ENCODE assay signal across 29 cellular contexts in the genomic region with DNA sequence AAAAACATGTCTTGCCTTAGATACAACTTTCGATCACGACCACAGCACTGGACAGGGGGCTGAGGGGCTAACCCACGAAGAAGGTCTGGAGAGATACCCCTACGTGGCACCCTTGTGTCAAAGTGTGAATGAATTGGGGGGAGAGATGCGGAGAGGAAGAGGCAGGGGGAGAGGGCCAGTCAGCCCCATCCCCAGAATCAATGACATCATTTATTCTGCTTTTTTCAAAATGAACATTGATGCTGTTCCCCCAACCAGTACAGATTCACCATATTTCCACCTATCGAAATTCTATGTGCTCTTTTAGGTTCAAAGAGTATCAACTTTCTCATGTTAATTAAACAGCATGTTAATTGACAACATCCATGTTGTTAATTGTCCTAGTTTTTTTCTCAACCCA.
"Had no signal": no experiment of that assay in that cellular context is flagged by ENCODE, and none has a peak within 500 bp of the region (broad histone marks: within the 10 kb centered on the region; RNA-seq: fewer than 3 reads in every experiment).

No MANE protein-coding gene starts in this region.

- H3K36me3 ChIP-seq: adrenal gland, cardiac muscle cell, ovary, thoracic aorta, uterus had no signal

- H3K27me3 ChIP-seq: adrenal gland, cardiac muscle cell, esophagus muscularis mucosa, foreskin keratinocyte, heart left ventricle, ovary, uterus had no signal

- H3K9me3 ChIP-seq: adrenal gland, esophagus muscularis mucosa, heart left ventricle, ovary, thoracic aorta, uterus had no signal

- H3K27ac ChIP-seq: adrenal gland, cardiac muscle cell, esophagus muscularis mucosa, foreskin keratinocyte, ovary, skin epidermis, thoracic aorta, uterus had no signal

- ATAC-seq: activated CD8-positive, alpha-beta T cell treated with anti-CD3 and anti-CD28 coated beads for 36 hours; activated naive CD4-positive, alpha-beta T cell treated with anti-CD3 and anti-CD28 coated beads, Interleukin-2, amount 50 U/mL, for 72 hours; activated T-cell treated with anti-CD3 and anti-CD28 coated beads, Interleukin-2, amount 50 U/mL, for 4 hours; foreskin keratinocyte; heart left ventricle; left colon; naive thymus-derived CD4-positive, alpha-beta T cell; sciatic nerve; WTC11 had no signal

- DNase-seq: activated CD4-positive, alpha-beta T cell treated with anti-CD3 and anti-CD28 coated beads for 1 hour; activated CD4-positive, alpha-beta T cell treated with anti-CD3 and anti-CD28 coated beads, Interleukin-2, amount 50 U/mL, for 1 hour; activated CD8-positive, alpha-beta T cell treated with anti-CD3 and anti-CD28 coated beads for 36 hours; activated naive CD4-positive, alpha-beta T cell; activated T-cell treated with anti-CD3 and anti-CD28 coated beads, Interleukin-2, amount 50 U/mL, for 4 hours; aorta; cortex of kidney; endodermal cell; foreskin keratinocyte; heart left ventricle; hypothalamus; immature natural killer cell; kidney; left colon; mammary epithelial cell; midbrain; naive thymus-derived CD4-positive, alpha-beta T cell; ovary; stimulated activated CD4-positive, alpha-beta T cell treated with anti-CD3 and anti-CD28 coated beads, Interleukin-12 subunit alpha, Interleukin-12 subunit beta, amount 100 ng/mL, for 4 hours; stimulated activated CD4-positive, alpha-beta T cell treated with anti-CD3 and anti-CD28 coated beads, Interleukin-4, amount 100 ng/mL, for 1 hour; uterus had no signal

- H3K4me3 ChIP-seq: adrenal gland, cardiac muscle cell, esophagus muscularis mucosa, heart left ventricle, ovary, skin epidermis, thoracic aorta, uterus had no signal

- H3K4me1 ChIP-seq: uterus had no signal
